Comparison of ENCODE assay signal across 23 cellular contexts in the genomic region with DNA sequence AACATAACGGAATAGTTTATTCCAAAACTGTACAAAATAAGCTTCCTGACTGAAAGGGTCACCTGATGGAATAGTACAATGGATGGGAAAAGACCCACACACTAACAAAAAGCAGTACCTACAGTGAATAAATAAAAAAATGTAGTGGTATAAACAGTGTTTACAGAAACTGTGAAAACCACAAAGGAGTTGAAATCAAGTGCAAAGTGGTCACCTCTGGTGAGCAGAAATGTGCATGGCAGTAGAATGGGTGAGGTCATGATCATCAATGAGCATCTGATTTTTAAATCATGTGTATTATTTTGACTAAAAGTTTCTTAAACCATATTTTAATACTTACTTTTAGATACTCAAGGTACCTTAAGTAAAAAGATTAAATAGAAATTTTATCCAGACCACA.
"Had no signal": no experiment of that assay in that cellular context is flagged by ENCODE, and none has a peak within 500 bp of the region (broad histone marks: within the 10 kb centered on the region; RNA-seq: fewer than 3 reads in every experiment).

No MANE protein-coding gene starts in this region.

- H3K27me3 Mint-ChIP-seq: memory B cell; stimulated activated naive B cell treated with anti-CD40 and anti-IgM and Interleukin-4, amounts not matched to agents 10 μg/mL and 1 μg/mL and 100 μg/mL, for 72 hours; stimulated activated naive CD8-positive, alpha-beta T cell treated with anti-CD3 and anti-CD28 coated beads, Interleukin-15, Interleukin-2, amounts not matched to agents 100 ng/mL and 50 ng/mL, for 24 hours had no signal

- H3K4me1 Mint-ChIP-seq: memory B cell had no signal

- ATAC-seq: esophagus mucosa; gastrocnemius medialis; left lobe of liver; stimulated activated naive B cell treated with anti-CD40 and anti-IgM and Interleukin-4, amounts not matched to agents 10 μg/mL and 1 μg/mL and 100 μg/mL, for 72 hours had no signal

- H2AFZ ChIP-seq: neural progenitor cell had no signal

- H3K4me3 ChIP-seq: dorsolateral prefrontal cortex, gastrocnemius medialis, lung, neural progenitor cell, prostate gland, right atrium auricular region, sigmoid colon, spleen, thoracic aorta, tibial nerve, upper lobe of left lung had no signal

- DNase-seq: dorsolateral prefrontal cortex; effector CD4-positive, alpha-beta T cell; endodermal cell; foreskin fibroblast; gastrocnemius medialis; head of caudate nucleus; kidney; sigmoid colon; spleen; stimulated activated CD4-positive, alpha-beta T cell treated with anti-CD3 and anti-CD28 coated beads, Interleukin-2, amount 100 ng/mL, for 48 hours; stimulated activated naive B cell treated with anti-CD40 and anti-IgM and Interleukin-4, amounts not matched to agents 10 μg/mL and 1 μg/mL and 100 μg/mL, for 72 hours; upper lobe of left lung had no signal

- H3K36me3 ChIP-seq: neural progenitor cell, prostate gland had no signal

- H3K27ac Mint-ChIP-seq: endodermal cell; memory B cell; nephron; neural progenitor cell; stimulated activated naive CD8-positive, alpha-beta T cell treated with anti-CD3 and anti-CD28 coated beads, Interleukin-15, Interleukin-2, amounts not matched to agents 100 ng/mL and 50 ng/mL, for 24 hours had no signal

- H3K9me3 ChIP-seq: gastrocnemius medialis, prostate gland, right atrium auricular region, sigmoid colon, thoracic aorta, tibial nerve, upper lobe of left lung had no signal

- H3K4me1 ChIP-seq: gastrocnemius medialis, prostate gland, right atrium auricular region, tibial nerve, upper lobe of left lung had no signal

- H3K9me3 Mint-ChIP-seq: endodermal cell; memory B cell; nephron; neural progenitor cell; stimulated activated naive B cell treated with anti-CD40 and anti-IgM and Interleukin-4, amounts not matched to agents 10 μg/mL and 1 μg/mL and 100 μg/mL, for 72 hours; stimulated activated naive CD8-positive, alpha-beta T cell treated with anti-CD3 and anti-CD28 coated beads, Interleukin-15, Interleukin-2, amounts not matched to agents 100 ng/mL and 50 ng/mL, for 24 hours had no signal

- H3K27me3 ChIP-seq: dorsolateral prefrontal cortex, gastrocnemius medialis, neural progenitor cell, right atrium auricular region, sigmoid colon, spleen, tibial nerve, upper lobe of left lung had no signal

- H3K9ac ChIP-seq: neural progenitor cell had no signal

- H3K4me2 ChIP-seq: neural progenitor cell had no signal

- H3K4me3 Mint-ChIP-seq: endodermal cell; memory B cell; nephron; neural progenitor cell; stimulated activated naive B cell treated with anti-CD40 and anti-IgM and Interleukin-4, amounts not matched to agents 10 μg/mL and 1 μg/mL and 100 μg/mL, for 72 hours; stimulated activated naive CD8-positive, alpha-beta T cell treated with anti-CD3 and anti-CD28 coated beads, Interleukin-15, Interleukin-2, amounts not matched to agents 100 ng/mL and 50 ng/mL, for 24 hours had no signal
